12 cellular contexts compared by ENCODE assay signal in the genomic region with DNA sequence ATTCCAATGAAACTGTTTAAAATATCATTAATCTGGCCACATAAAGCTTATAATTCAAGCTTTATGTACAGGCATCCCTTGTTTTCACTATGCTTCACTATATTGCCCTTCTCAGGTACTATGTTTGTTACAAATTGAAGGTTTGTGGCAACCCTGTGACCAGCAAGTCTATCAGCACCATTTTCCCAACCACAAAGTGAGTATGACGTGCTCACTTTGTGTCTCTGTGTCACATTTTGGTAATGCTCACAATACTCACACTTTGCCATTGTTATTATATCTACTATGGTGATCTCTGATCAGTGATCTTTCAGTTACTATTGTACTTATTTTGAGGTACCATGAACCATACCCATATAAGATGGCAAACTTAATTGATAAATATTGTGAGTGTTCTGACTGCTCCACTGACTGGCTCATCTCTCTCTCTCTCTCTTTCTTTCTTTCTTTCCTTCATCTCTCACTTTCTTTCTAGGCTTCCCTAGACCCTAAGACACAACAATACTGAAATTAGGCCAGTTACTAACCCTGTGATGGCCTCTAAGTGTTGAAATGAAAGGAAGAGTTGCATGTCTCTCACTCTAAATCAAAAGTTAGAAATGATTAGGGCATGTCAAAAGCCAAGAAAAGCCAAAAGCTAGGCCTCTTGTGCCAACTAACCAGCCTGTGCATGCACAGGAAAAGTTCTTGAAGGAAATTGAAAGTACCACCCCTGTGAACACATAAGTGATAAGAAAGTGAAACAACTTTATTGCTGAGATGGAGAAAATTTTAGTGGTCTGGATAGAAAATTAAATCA.
DNase-seq lines count a peak whose midpoint lies in the region; ATAC-seq and TF ChIP-seq lines count a peak whose summit lies in the region.
"Had no signal": no experiment of that assay in that cellular context is flagged by ENCODE, and none has a peak within 500 bp of the region (broad histone marks: within the 10 kb centered on the region; RNA-seq: fewer than 3 reads in every experiment).

No MANE protein-coding gene starts in this region.

- H2BK5ac ChIP-seq in mesenchymal stem cell (ENCODE audit: low read depth, low read length, poor library complexity, severe bottlenecking) = no peak overlapping the region

- TF ChIP-seq CTCF in MM.1S (IDR thresholded peaks at IDR 0.05; ENCODE audit: low read length) (no peak), suprapubic skin (IDR thresholded peaks at IDR 0.05) (no peak)

- no peak overlapping the region for H2AFZ ChIP-seq in MM.1S (ENCODE audit: low read length)
- no peak overlapping the region for H2AFZ ChIP-seq in mesenchymal stem cell (ENCODE audit: low read depth, low read length)

- H3K9me3 Mint-ChIP-seq in activated T-cell treated with anti-CD3 and anti-CD28 coated beads, Interleukin-2, amount 50 U/mL, for 24 hours = no peaks in the 10 kb centered on the region
- peaks cover 1% of the 10 kb centered on the region for H3K9me3 Mint-ChIP-seq in activated naive CD8-positive, alpha-beta T cell treated with anti-CD3 and anti-CD28 coated beads, Interleukin-2, amount 10 ng/mL, durations not matched to agents 7 days and 5 days
- peaks cover 4% of the 10 kb centered on the region for H3K9me3 Mint-ChIP-seq in stimulated activated effector memory CD8-positive, alpha-beta T cell treated with anti-CD3 and anti-CD28 coated beads, Interleukin-12 subunit alpha, Interleukin-12 subunit beta, amount 100 ng/mL, for 72 hours

- POLR2A ChIA-PET in activated naive CD8-positive, alpha-beta T cell treated with anti-CD3 and anti-CD28 coated beads, Interleukin-2, amount 10 ng/mL, durations not matched to agents 7 days and 5 days (lab: Charles Lee) = interaction anchor here (1.0 to 2.0 kb wide), 12 partner anchors 12 to 260 kb away, joined by 3 to 9 read pairs (median 4); a partner anchor contains a TSS

- H3K36me3 ChIP-seq in MM.1S (replicated peaks; ENCODE audit: insufficient read depth, low read length) (no peaks in the 10 kb centered on the region), mesenchymal stem cell (ENCODE audit: control insufficient read depth in 1 of 2, insufficient read depth in 2 of 2, low read depth in 1 of 2, low read length in 2 of 2) (no peaks in the 10 kb centered on the region), suprapubic skin (no peaks in the 10 kb centered on the region)
- H3K36me3 ChIP-seq: adrenal gland, sigmoid colon, WERI-Rb-1 had no signal

- no peaks in the 10 kb centered on the region for H3K79me1 ChIP-seq in mesenchymal stem cell (replicated peaks; ENCODE audit: low read length, poor library complexity, severe bottlenecking)

- peak overlapping the region; percentile 34 for H3K4me3 Mint-ChIP-seq in activated T-cell treated with anti-CD3 and anti-CD28 coated beads, Interleukin-2, amount 50 U/mL, for 24 hours
- H3K4me3 Mint-ChIP-seq in activated naive CD8-positive, alpha-beta T cell treated with anti-CD3 and anti-CD28 coated beads, Interleukin-2, amount 10 ng/mL, durations not matched to agents 7 days and 5 days = peak overlapping the region; percentile 67
- H3K4me3 Mint-ChIP-seq in stimulated activated effector memory CD8-positive, alpha-beta T cell treated with anti-CD3 and anti-CD28 coated beads, Interleukin-12 subunit alpha, Interleukin-12 subunit beta, amount 100 ng/mL, for 72 hours = peak overlapping the region; percentile 33

- no peak overlapping the region for H2BK120ac ChIP-seq in mesenchymal stem cell (ENCODE audit: low read depth, low read length)

- no peak overlapping the region for H3K18ac ChIP-seq in mesenchymal stem cell (ENCODE audit: low read depth in 1 of 2, low read length in 2 of 2)

- no peaks in the 10 kb centered on the region for H3K27me3 Mint-ChIP-seq in activated T-cell treated with anti-CD3 and anti-CD28 coated beads, Interleukin-2, amount 50 U/mL, for 24 hours
- H3K27me3 Mint-ChIP-seq in activated naive CD8-positive, alpha-beta T cell treated with anti-CD3 and anti-CD28 coated beads, Interleukin-2, amount 10 ng/mL, durations not matched to agents 7 days and 5 days = no peaks in the 10 kb centered on the region

- H3K4ac ChIP-seq in mesenchymal stem cell (ENCODE audit: low read depth in 1 of 2, low read length in 2 of 2) = no peak overlapping the region

- no peak for TF ChIP-seq EP300 in suprapubic skin (IDR thresholded peaks at IDR 0.05)

- no peak overlapping the region for H2BK15ac ChIP-seq in mesenchymal stem cell (ENCODE audit: low read depth, poor library complexity, severe bottlenecking)

- H3K36me3 Mint-ChIP-seq in activated T-cell treated with anti-CD3 and anti-CD28 coated beads, Interleukin-2, amount 50 U/mL, for 24 hours (ENCODE audit: low read depth) = no peaks in the 10 kb centered on the region
- peaks cover 5% of the 10 kb centered on the region for H3K36me3 Mint-ChIP-seq in activated naive CD8-positive, alpha-beta T cell treated with anti-CD3 and anti-CD28 coated beads, Interleukin-2, amount 10 ng/mL, durations not matched to agents 7 days and 5 days
- H3K36me3 Mint-ChIP-seq in stimulated activated effector memory CD8-positive, alpha-beta T cell treated with anti-CD3 and anti-CD28 coated beads, Interleukin-12 subunit alpha, Interleukin-12 subunit beta, amount 100 ng/mL, for 72 hours = peaks cover 5% of the 10 kb centered on the region

- 100% methylated on average over 1 of the region's 1 CpG for WGBS in mesenchymal stem cell
- WGBS in suprapubic skin = 84% methylated on average over 1 of the region's 1 CpG

- no peak overlapping the region for H3K4me3 ChIP-seq in MM.1S (ENCODE audit: low read length)
- H3K4me3 ChIP-seq in mesenchymal stem cell (ENCODE audit: insufficient read depth in 1 of 2, low read depth in 1 of 2, low read length in 2 of 2) = no peak overlapping the region
- H3K4me3 ChIP-seq in suprapubic skin = no peak overlapping the region
- H3K4me3 ChIP-seq: adrenal gland, sigmoid colon had no signal

- H3K9me3 ChIP-seq in MM.1S (replicated peaks; ENCODE audit: insufficient read depth, low read length) (no peaks in the 10 kb centered on the region), mesenchymal stem cell (ENCODE audit: control insufficient read depth, low read length) (no peaks in the 10 kb centered on the region), suprapubic skin (no peaks in the 10 kb centered on the region)
- H3K9me3 ChIP-seq: adrenal gland, sigmoid colon had no signal

- TF ChIP-seq POLR2A in suprapubic skin (IDR thresholded peaks at IDR 0.05) = no peak

- H3F3A ChIP-seq in MM.1S (ENCODE audit: insufficient read depth, low read length) = peaks cover 27% of the 10 kb centered on the region

- no peak overlapping the region for H3K23ac ChIP-seq in mesenchymal stem cell (ENCODE audit: low read length in 2 of 2)

- no peak overlapping the region for H4K91ac ChIP-seq in mesenchymal stem cell (ENCODE audit: low read length)

- peak overlapping the region; percentile 91 for H3K27ac Mint-ChIP-seq in activated T-cell treated with anti-CD3 and anti-CD28 coated beads, Interleukin-2, amount 50 U/mL, for 24 hours
- peak overlapping the region; percentile 88 for H3K27ac Mint-ChIP-seq in activated naive CD8-positive, alpha-beta T cell treated with anti-CD3 and anti-CD28 coated beads, Interleukin-2, amount 10 ng/mL, durations not matched to agents 7 days and 5 days
- peak overlapping the region; percentile 86 for H3K27ac Mint-ChIP-seq in stimulated activated effector memory CD8-positive, alpha-beta T cell treated with anti-CD3 and anti-CD28 coated beads, Interleukin-12 subunit alpha, Interleukin-12 subunit beta, amount 100 ng/mL, for 72 hours

- H3K4me1 ChIP-seq in MM.1S (ENCODE audit: low read length) (peaks cover 43% of the 10 kb centered on the region), mesenchymal stem cell (ENCODE audit: control insufficient read depth, insufficient read depth, low read depth, low read length) (peaks cover 3% of the 10 kb centered on the region), suprapubic skin (peaks cover 7% of the 10 kb centered on the region)
- H3K4me1 ChIP-seq: adrenal gland, sigmoid colon had no signal

- H2BK12ac ChIP-seq in mesenchymal stem cell (ENCODE audit: low read length in 2 of 2) = no peak overlapping the region

- no peaks in the 10 kb centered on the region for H3K27me3 ChIP-seq in MM.1S (replicated peaks; ENCODE audit: insufficient read depth, low read length)
- H3K27me3 ChIP-seq in mesenchymal stem cell (ENCODE audit: control insufficient read depth in 1 of 2, insufficient read depth in 1 of 2, low read length in 2 of 2) = no peaks in the 10 kb centered on the region
- no peaks in the 10 kb centered on the region for H3K27me3 ChIP-seq in suprapubic skin
- H3K27me3 ChIP-seq: adrenal gland, sigmoid colon had no signal

- H2AK5ac ChIP-seq in mesenchymal stem cell (ENCODE audit: low read length, severe bottlenecking) = no peak overlapping the region

- H3K9ac ChIP-seq in MM.1S (ENCODE audit: low read length) (no peak overlapping the region), mesenchymal stem cell (ENCODE audit: low read length) (no peak overlapping the region)

- no peak overlapping the region for H4K8ac ChIP-seq in mesenchymal stem cell (ENCODE audit: low read length)

- peak; percentile 28 for ATAC-seq in activated naive CD8-positive, alpha-beta T cell treated with anti-CD3 and anti-CD28 coated beads, Interleukin-2, amount 10 ng/mL, durations not matched to agents 7 days and 5 days (ENCODE audit: low read depth)
- peak; percentile 85 for ATAC-seq in stimulated activated effector memory CD8-positive, alpha-beta T cell treated with anti-CD3 and anti-CD28 coated beads, Interleukin-12 subunit alpha, Interleukin-12 subunit beta, amount 100 ng/mL, for 72 hours
- no peak for ATAC-seq in HG03097 (IDR thresholded peaks at IDR 0.05; ENCODE audit: low FRiP score, unreplicated experiment)

- H3K4me2 ChIP-seq in MM.1S (ENCODE audit: low read depth, low read length) = peak overlapping the region; percentile 37
- H3K4me2 ChIP-seq in mesenchymal stem cell (ENCODE audit: low read length, poor library complexity, severe bottlenecking) = no peak overlapping the region

- DNase-seq in activated T-cell treated with anti-CD3 and anti-CD28 coated beads, Interleukin-2, amount 50 U/mL, for 24 hours = no peak
- DNase-seq in activated T-cell treated with anti-CD3 and anti-CD28 coated beads, Interleukin-2, amount 50 U/mL, for 48 hours = no peak
- DNase-seq in MM.1S = peak; percentile 84
- DNase-seq in activated naive CD8-positive, alpha-beta T cell treated with anti-CD3 and anti-CD28 coated beads, Interleukin-2, amount 10 ng/mL, durations not matched to agents 7 days and 5 days = no peak
- no peak for DNase-seq in stimulated activated effector memory CD8-positive, alpha-beta T cell treated with anti-CD3 and anti-CD28 coated beads, Interleukin-12 subunit alpha, Interleukin-12 subunit beta, amount 100 ng/mL, for 72 hours (ENCODE audit: low spot score in 2 of 2)
- no peak for DNase-seq in mesenchymal stem cell
- no peak for DNase-seq in suprapubic skin (ENCODE audit: low spot score in 2 of 2)
- DNase-seq: adrenal gland, NCI-H226, sigmoid colon, WERI-Rb-1 had no signal

- H3K27ac ChIP-seq in MM.1S (ENCODE audit: low read length) (peak overlapping the region; percentile 47; the same call in 1 of the 2 replicates), mesenchymal stem cell (ENCODE audit: low read length, poor library complexity, severe bottlenecking) (no peak overlapping the region), suprapubic skin (no peak overlapping the region)
- H3K27ac ChIP-seq: adrenal gland, sigmoid colon, WERI-Rb-1 had no signal

- 0 out of 2 replicates have a peak, but pooled peaks cover 4% of the 10 kb centered on the region for H3K9me2 ChIP-seq in MM.1S (replicated peaks; ENCODE audit: insufficient read depth, low read length)

- H3K79me2 ChIP-seq in MM.1S (ENCODE audit: low read length) = no peaks in the 10 kb centered on the region

- no peak overlapping the region for H3K14ac ChIP-seq in mesenchymal stem cell (ENCODE audit: low read length in 2 of 2)

- H3K4me1 Mint-ChIP-seq in activated T-cell treated with anti-CD3 and anti-CD28 coated beads, Interleukin-2, amount 50 U/mL, for 24 hours (ENCODE audit: low read depth) = peaks cover 86% of the 10 kb centered on the region
- peaks cover 70% of the 10 kb centered on the region for H3K4me1 Mint-ChIP-seq in activated naive CD8-positive, alpha-beta T cell treated with anti-CD3 and anti-CD28 coated beads, Interleukin-2, amount 10 ng/mL, durations not matched to agents 7 days and 5 days
- peaks cover 67% of the 10 kb centered on the region for H3K4me1 Mint-ChIP-seq in stimulated activated effector memory CD8-positive, alpha-beta T cell treated with anti-CD3 and anti-CD28 coated beads, Interleukin-12 subunit alpha, Interleukin-12 subunit beta, amount 100 ng/mL, for 72 hours

- no peaks in the 10 kb centered on the region for H4K20me1 ChIP-seq in MM.1S (ENCODE audit: insufficient read depth, low read length)
